ENCODE assay signal across 8 cellular contexts in genomic region chr16:11100239-11100750, GRCh38.
A peak's percentile ranks its signal among the peaks of the same experiment; 100 is the strongest.
DNase-seq lines count a peak whose midpoint lies in the region; ATAC-seq lines count a peak whose summit lies in the region.

No MANE protein-coding gene starts in this region.

- no peaks in the 10 kb centered on the region for H3K27me3 Mint-ChIP-seq in activated naive CD8-positive, alpha-beta T cell

- no peak overlapping the region for H3K27ac ChIP-seq in iPS DF 6.9 (ENCODE audit: low read length)

- H3K4me3 ChIP-seq in iPS DF 6.9 (ENCODE audit: low read length): no peak overlapping the region

- H3K36me3 ChIP-seq in iPS DF 6.9 (ENCODE audit: control insufficient read depth, insufficient read depth, low read length): no peaks in the 10 kb centered on the region

- no peak for ATAC-seq in HG03280 (IDR thresholded peaks at IDR 0.05; ENCODE audit: unreplicated experiment)

- H3K9me3 ChIP-seq in iPS DF 6.9 (ENCODE audit: control insufficient read depth, insufficient read depth, low read length): no peaks in the 10 kb centered on the region

- DNase-seq in activated CD8-positive, alpha-beta memory T cell treated with anti-CD3 and anti-CD28 coated beads, Interleukin-2, amount 50 U/mL, for 48 hours: peak; percentile 85
- no peak for DNase-seq in activated CD8-positive, alpha-beta memory T cell treated with anti-CD3 and anti-CD28 coated beads, Interleukin-2, amount 50 U/mL, for 4 hours
- DNase-seq in HS-5 (ENCODE audit: low read depth): peak; percentile 88
- peak; percentile 27 for DNase-seq in iPS DF 6.9 (ENCODE audit: low read depth, low spot score)
- peak; percentile 62 to 80 for DNase-seq in stimulated activated CD8-positive, alpha-beta memory T cell treated with anti-CD3 and anti-CD28 coated beads, Interleukin-15, amount 100 ng/mL, for 48 hours (ENCODE audit: low read depth in 2 of 2)
- DNase-seq in putamen (ENCODE audit: low spot score): no peak

- H3K4me1 Mint-ChIP-seq in activated naive CD8-positive, alpha-beta T cell (ENCODE audit: low read depth): peaks cover 61% of the 10 kb centered on the region

- peaks cover 2% of the 10 kb centered on the region for H3K36me3 Mint-ChIP-seq in activated naive CD8-positive, alpha-beta T cell

- no peaks in the 10 kb centered on the region for H3K4me1 ChIP-seq in iPS DF 6.9 (ENCODE audit: control insufficient read depth, insufficient read depth, low read length)

- H3K9me3 Mint-ChIP-seq in activated naive CD8-positive, alpha-beta T cell (ENCODE audit: low read depth): no peaks in the 10 kb centered on the region

- H3K4me3 Mint-ChIP-seq in activated naive CD8-positive, alpha-beta T cell: no peak overlapping the region

- H3K27ac Mint-ChIP-seq in activated naive CD8-positive, alpha-beta T cell: peak overlapping the region; percentile 84

- WGBS in iPS DF 6.9 (ENCODE audit: insufficient coverage, insufficient read length): no CpG with 5 or more reads among the region's 6 CpGs

- no peaks in the 10 kb centered on the region for H3K27me3 ChIP-seq in iPS DF 6.9 (ENCODE audit: control insufficient read depth, insufficient read depth, low read length)

Comparison
In these comparisons a context has a peak if more than half of its experiments do, and no peak if none do; other contexts are left out.
1. DNase-seq: peak in activated CD8-positive, alpha-beta memory T cell treated with anti-CD3 and anti-CD28 coated beads, Interleukin-2, amount 50 U/mL, for 48 hours (single experiment), HS-5 (single experiment), iPS DF 6.9 (single experiment) and stimulated activated CD8-positive, alpha-beta memory T cell treated with anti-CD3 and anti-CD28 coated beads, Interleukin-15, amount 100 ng/mL, for 48 hours (2 of 2); none in activated CD8-positive, alpha-beta memory T cell treated with anti-CD3 and anti-CD28 coated beads, Interleukin-2, amount 50 U/mL, for 4 hours (single experiment) and putamen (single experiment).